Comparison of ENCODE assay signal across 11 cellular contexts in the genomic region with DNA sequence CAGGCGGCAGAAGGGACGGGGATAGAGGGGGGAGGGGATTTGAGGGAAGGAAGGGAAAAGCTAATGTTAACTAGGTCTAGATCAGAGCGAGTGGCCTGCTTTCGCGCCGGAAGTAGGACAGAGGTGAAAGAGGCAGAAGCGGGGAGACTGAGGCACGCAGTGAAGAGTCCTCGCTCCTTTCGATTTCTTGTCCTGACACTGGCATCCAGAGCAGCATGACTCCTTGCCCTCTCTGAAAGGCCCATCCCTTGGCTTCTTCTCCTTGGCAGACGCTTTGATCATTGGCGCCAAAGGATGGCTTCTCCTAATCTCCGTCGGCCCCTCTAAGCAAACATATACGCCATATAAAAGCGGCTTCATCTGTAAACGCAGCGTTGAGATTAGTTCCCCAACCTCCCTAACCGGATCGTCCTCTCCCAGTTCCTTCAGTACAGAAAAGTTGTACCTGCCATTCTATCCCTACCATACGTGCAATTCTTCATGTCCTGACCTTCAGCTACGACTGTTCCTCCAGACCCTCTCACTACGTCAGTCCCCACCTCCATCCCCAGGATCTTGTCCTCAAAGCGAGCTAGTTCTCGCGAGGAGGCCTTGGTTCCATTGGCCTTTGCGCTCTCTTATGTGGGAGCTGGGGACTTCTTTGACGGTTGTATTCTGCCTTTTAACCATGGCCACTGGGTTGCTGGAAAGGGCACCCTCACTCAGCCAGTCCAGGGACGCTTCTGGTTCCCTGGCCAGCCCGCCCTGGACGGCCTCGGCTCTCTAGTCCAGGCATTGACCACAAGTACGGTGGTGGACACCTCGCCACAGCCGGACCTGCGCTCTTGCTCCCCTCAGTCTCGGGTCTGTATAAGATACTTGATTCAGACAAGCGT. TPM values are rescaled to one million over a fixed set of nuclear protein-coding genes. Genes with fewer than 3 reads are reported as not detected.
DNase-seq lines count a peak whose midpoint lies in the region; ATAC-seq and TF ChIP-seq lines count a peak whose summit lies in the region.
"Had no signal": no experiment of that assay in that cellular context is flagged by ENCODE, and none has a peak within 500 bp of the region (broad histone marks: within the 10 kb centered on the region; RNA-seq: fewer than 3 reads in every experiment).

No MANE protein-coding gene starts in this region.

- no peak overlapping the region for H3K27ac ChIP-seq in naive thymus-derived CD4-positive, alpha-beta T cell (ENCODE audit: low read depth, low read length)

- ATAC-seq in naive thymus-derived CD4-positive, alpha-beta T cell, result no peak
- ATAC-seq in GM18520 (IDR thresholded peaks at IDR 0.05; ENCODE audit: unreplicated experiment) (no peak), GM21515 (IDR thresholded peaks at IDR 0.05; ENCODE audit: unreplicated experiment) (no peak)

- peaks cover 97% of the 10 kb centered on the region for H3K27me3 Mint-ChIP-seq in brain
- peaks cover 86 to 94% (median 89%) of the 10 kb centered on the region in 5 donors for H3K27me3 Mint-ChIP-seq in naive thymus-derived CD4-positive, alpha-beta T cell

- H3K4me3 ChIP-seq in AG09309 (ENCODE audit: control insufficient read depth, low read depth, low read length) (peak overlapping the region; percentile 14; the same call in 1 of the 2 replicates), H7 (ENCODE audit: insufficient read depth, low read depth, low read length) (peak overlapping the region; percentile 50)
- H3K4me3 ChIP-seq in naive thymus-derived CD4-positive, alpha-beta T cell (ENCODE audit: low read length), result peak overlapping the region; percentile 37
- H3K4me3 ChIP-seq: mucosa of descending colon had no signal

- peak overlapping the region in 4 of 5 experiments; percentile 3 to 86 (median 74) for H3K27ac Mint-ChIP-seq in brain
- peak overlapping the region in 1 of 9 donors; percentile 59 for H3K27ac Mint-ChIP-seq in naive thymus-derived CD4-positive, alpha-beta T cell

- peaks cover 7 to 26% (median 15%) of the 10 kb centered on the region in 5 experiments for H3K9me3 Mint-ChIP-seq in brain
- H3K9me3 Mint-ChIP-seq in naive thymus-derived CD4-positive, alpha-beta T cell, result peaks cover 7 to 29% (median 18%) of the 10 kb centered on the region in 11 donors

- POLR2A ChIA-PET in naive thymus-derived CD4-positive, alpha-beta T cell (lab: Charles Lee), result no interaction called here

- H3K27me3 ChIP-seq in H7 (ENCODE audit: control insufficient read depth, insufficient read depth, low read length), result peaks cover 96% of the 10 kb centered on the region
- peaks cover 23 to 44% of the 10 kb centered on the region in 2 donors for H3K27me3 ChIP-seq in naive thymus-derived CD4-positive, alpha-beta T cell (ENCODE audit: control insufficient read depth in 2 of 2, insufficient read depth in 2 of 2, low read length in 2 of 2)

- DNase-seq in AG09309 (ENCODE audit: low read depth) (no peak), H7 (peak; percentile 46), AML-193 (lab: John Stamatoyannopoulos, UW) (no peak), DMS114 treated with DMSO at 0.1 percent for 48 hours (lab: John Stamatoyannopoulos, UW; ENCODE audit: unreplicated experiment) (no peak)
- DNase-seq in naive thymus-derived CD4-positive, alpha-beta T cell, result no peak
- DNase-seq: mucosa of descending colon, NCI-H1048 had no signal

- CTCF ChIA-PET in naive thymus-derived CD4-positive, alpha-beta T cell (lab: Charles Lee), result no interaction called here

- H3K36me3 Mint-ChIP-seq in brain, result no peaks in the 10 kb centered on the region
- peaks cover 0 to 16% (median 9%) of the 10 kb centered on the region in 5 donors for H3K36me3 Mint-ChIP-seq in naive thymus-derived CD4-positive, alpha-beta T cell

- H3K4me1 Mint-ChIP-seq in brain, result peaks cover 72% of the 10 kb centered on the region
- peaks cover 35 to 68% (median 53%) of the 10 kb centered on the region in 7 donors for H3K4me1 Mint-ChIP-seq in naive thymus-derived CD4-positive, alpha-beta T cell

- intact Hi-C loops in naive thymus-derived CD4-positive, alpha-beta T cell (cut with micrococcal nuclease), result loop anchor here in 1 of 2 donors (5.0 kb wide), 1 partner anchor 109 kb away; no protein-coding TSS in a partner anchor

- H3K4me1 ChIP-seq in naive thymus-derived CD4-positive, alpha-beta T cell (ENCODE audit: control insufficient read depth in 2 of 2, insufficient read depth in 2 of 2, low read length in 2 of 2), result peaks cover 0 to 24% of the 10 kb centered on the region in 2 donors

- H3K4me3 Mint-ChIP-seq in brain, result peak overlapping the region; percentile 77 to 89 (median 85)
- H3K4me3 Mint-ChIP-seq in naive thymus-derived CD4-positive, alpha-beta T cell, result peak overlapping the region; percentile 51 to 85 (median 77)

- TF ChIP-seq CTCF in AG09309 (IDR thresholded peaks at IDR 0.05; ENCODE audit: control insufficient read depth, insufficient read depth, low read depth, low read length, missing control alignments) (no peak), brain (conservative IDR thresholded peaks at IDR 0.05) (no peak)

- no peaks in the 10 kb centered on the region for H3K9me3 ChIP-seq in naive thymus-derived CD4-positive, alpha-beta T cell (ENCODE audit: control insufficient read depth in 2 of 3, low read length in 3 of 3)
- H3K9me3 ChIP-seq: mucosa of descending colon had no signal

- H3K36me3 ChIP-seq in H7 (replicated peaks; ENCODE audit: control insufficient read depth, insufficient read depth, low read length), result no peaks in the 10 kb centered on the region
- H3K36me3 ChIP-seq in naive thymus-derived CD4-positive, alpha-beta T cell (ENCODE audit: control insufficient read depth in 2 of 3, insufficient read depth in 3 of 3, low read length in 3 of 3), result no peaks in the 10 kb centered on the region

RNA-seq across cellular contexts. Expression of a gene that starts 0.9 kb away (rescaled TPM):
- 0.04 TPM in 1 of 2 replicates, not detected in the other for total RNA-seq in H7 (2014; rRNA removed; shearing (Covaris generic))
- 3.3 TPM for polyA plus RNA-seq in brain (ENCODE audit: insufficient read depth, low read depth, low replicate concordance)
- total RNA-seq in naive thymus-derived CD4-positive, alpha-beta T cell, result not detected
- polyA plus RNA-seq in naive thymus-derived CD4-positive, alpha-beta T cell, result not detected
- total RNA-seq: fibroblast of villous mesenchyme had no signal

RNA-seq across cellular contexts. Expression of a gene that starts 24.3 kb away (rescaled TPM):
- 0.14 and 0.15 TPM in 2 replicates for total RNA-seq in H7 (2014; rRNA removed; shearing (Covaris generic))
- polyA plus RNA-seq in brain (ENCODE audit: insufficient read depth, low read depth, low replicate concordance), result 2.2 TPM
- under 1 TPM in 1 of 5 experiments, not detected in 4; 0.20 TPM for total RNA-seq in naive thymus-derived CD4-positive, alpha-beta T cell
- polyA plus RNA-seq in naive thymus-derived CD4-positive, alpha-beta T cell, result 10 to 100 TPM in 1 of 2 donors, 1 to 10 TPM in 1; 4.5 to 14.7 TPM
